Comparison of ENCODE assay signal across 1 cellular context in the genomic region with DNA sequence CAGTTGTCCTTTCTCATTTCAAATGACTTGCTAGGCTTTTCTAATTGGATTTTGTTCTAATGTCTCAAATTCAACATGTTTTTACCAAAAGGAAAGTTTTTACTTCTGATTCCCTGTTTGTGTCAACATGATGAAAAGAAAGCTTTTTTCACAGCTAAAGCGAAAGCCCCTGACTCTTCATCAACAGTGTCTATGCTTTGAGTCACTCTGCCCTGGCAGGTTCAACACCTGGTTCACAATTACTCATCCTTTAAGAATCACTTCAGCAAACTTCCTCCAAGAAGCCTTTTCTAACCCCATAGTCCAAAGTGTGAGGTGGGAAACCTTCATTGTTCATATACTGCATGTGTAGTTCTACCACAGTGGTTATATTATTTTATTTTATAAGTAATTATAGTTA.
TF ChIP-seq lines count a peak whose summit lies in the region.

No MANE protein-coding gene starts in this region.

TF ChIP-seq in WTC11, 78 proteins besides CTCF, POLR2A, EP300 and RAD21 (continued from another document):
- TF ChIP-seq, protein P1, sequence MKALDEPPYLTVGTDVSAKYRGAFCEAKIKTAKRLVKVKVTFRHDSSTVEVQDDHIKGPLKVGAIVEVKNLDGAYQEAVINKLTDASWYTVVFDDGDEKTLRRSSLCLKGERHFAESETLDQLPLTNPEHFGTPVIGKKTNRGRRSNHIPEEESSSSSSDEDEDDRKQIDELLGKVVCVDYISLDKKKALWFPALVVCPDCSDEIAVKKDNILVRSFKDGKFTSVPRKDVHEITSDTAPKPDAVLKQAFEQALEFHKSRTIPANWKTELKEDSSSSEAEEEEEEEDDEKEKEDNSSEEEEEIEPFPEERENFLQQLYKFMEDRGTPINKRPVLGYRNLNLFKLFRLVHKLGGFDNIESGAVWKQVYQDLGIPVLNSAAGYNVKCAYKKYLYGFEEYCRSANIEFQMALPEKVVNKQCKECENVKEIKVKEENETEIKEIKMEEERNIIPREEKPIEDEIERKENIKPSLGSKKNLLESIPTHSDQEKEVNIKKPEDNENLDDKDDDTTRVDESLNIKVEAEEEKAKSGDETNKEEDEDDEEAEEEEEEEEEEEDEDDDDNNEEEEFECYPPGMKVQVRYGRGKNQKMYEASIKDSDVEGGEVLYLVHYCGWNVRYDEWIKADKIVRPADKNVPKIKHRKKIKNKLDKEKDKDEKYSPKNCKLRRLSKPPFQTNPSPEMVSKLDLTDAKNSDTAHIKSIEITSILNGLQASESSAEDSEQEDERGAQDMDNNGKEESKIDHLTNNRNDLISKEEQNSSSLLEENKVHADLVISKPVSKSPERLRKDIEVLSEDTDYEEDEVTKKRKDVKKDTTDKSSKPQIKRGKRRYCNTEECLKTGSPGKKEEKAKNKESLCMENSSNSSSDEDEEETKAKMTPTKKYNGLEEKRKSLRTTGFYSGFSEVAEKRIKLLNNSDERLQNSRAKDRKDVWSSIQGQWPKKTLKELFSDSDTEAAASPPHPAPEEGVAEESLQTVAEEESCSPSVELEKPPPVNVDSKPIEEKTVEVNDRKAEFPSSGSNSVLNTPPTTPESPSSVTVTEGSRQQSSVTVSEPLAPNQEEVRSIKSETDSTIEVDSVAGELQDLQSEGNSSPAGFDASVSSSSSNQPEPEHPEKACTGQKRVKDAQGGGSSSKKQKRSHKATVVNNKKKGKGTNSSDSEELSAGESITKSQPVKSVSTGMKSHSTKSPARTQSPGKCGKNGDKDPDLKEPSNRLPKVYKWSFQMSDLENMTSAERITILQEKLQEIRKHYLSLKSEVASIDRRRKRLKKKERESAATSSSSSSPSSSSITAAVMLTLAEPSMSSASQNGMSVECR (CRISPR knock-in tag; IDR thresholded peaks at IDR 0.05; ENCODE audit: borderline replicate concordance): no peak
- TF ChIP-seq, protein P2, sequence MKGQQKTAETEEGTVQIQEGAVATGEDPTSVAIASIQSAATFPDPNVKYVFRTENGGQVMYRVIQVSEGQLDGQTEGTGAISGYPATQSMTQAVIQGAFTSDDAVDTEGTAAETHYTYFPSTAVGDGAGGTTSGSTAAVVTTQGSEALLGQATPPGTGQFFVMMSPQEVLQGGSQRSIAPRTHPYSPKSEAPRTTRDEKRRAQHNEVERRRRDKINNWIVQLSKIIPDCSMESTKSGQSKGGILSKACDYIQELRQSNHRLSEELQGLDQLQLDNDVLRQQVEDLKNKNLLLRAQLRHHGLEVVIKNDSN (CRISPR knock-in tag; IDR thresholded peaks at IDR 0.05): no peak
- no peak for TF ChIP-seq RELA (CRISPR knock-in tag; IDR thresholded peaks at IDR 0.05; ENCODE audit: borderline replicate concordance)
- no peak for TF ChIP-seq PRRX2 (CRISPR knock-in tag; IDR thresholded peaks at IDR 0.05)
- no peak for TF ChIP-seq ETV6 (CRISPR knock-in tag; IDR thresholded peaks at IDR 0.05)
- TF ChIP-seq ZNF219 (CRISPR knock-in tag; IDR thresholded peaks at IDR 0.05; ENCODE audit: borderline replicate concordance): no peak
- no peak for TF ChIP-seq ESRRA (CRISPR knock-in tag; IDR thresholded peaks at IDR 0.05; ENCODE audit: borderline replicate concordance)
